19 cellular contexts compared by ENCODE assay signal in genomic region chr17:50355701-50356341, GRCh38.
"Had no signal": no experiment of that assay in that cellular context is flagged by ENCODE, and none has a peak within 500 bp of the region (broad histone marks: within the 10 kb centered on the region; RNA-seq: fewer than 3 reads in every experiment).

No MANE protein-coding gene starts in this region.

- FAIRE-seq: urothelium cell line had no signal

- ATAC-seq: activated T-helper 17 cell treated with anti-CD3 and anti-CD28 coated beads, Interleukin-2, amount 50 U/mL, for 72 hours; effector memory CD8-positive, alpha-beta T cell; left cardiac atrium; mucosa of descending colon; psoas muscle; right lobe of liver; stimulated activated naive CD8-positive, alpha-beta T cell treated with anti-CD3 and anti-CD28 coated beads, Interleukin-15, Interleukin-2, amounts not matched to agents 100 U/mL and 50 U/mL, for 24 hours had no signal

- H3K4me3 ChIP-seq: mucosa of descending colon, psoas muscle, right lobe of liver, thoracic aorta had no signal

- DNase-seq: activated naive CD4-positive, alpha-beta T cell treated with anti-CD3 and anti-CD28 coated beads, Interleukin-2, amount 50 U/mL, for 16 hours; amygdala; brain microvascular endothelial cell; effector memory CD8-positive, alpha-beta T cell; hypothalamus; immature natural killer cell; left cardiac atrium; mucosa of descending colon; natural killer cell; occipital lobe; psoas muscle; stimulated activated CD4-positive, alpha-beta T cell treated with anti-CD3 and anti-CD28 coated beads, Interleukin-12 subunit alpha, Interleukin-12 subunit beta, amount 100 ng/mL, for 4 hours; stimulated activated CD4-positive, alpha-beta T cell treated with anti-CD3 and anti-CD28 coated beads, Interleukin-2, amount 100 ng/mL, for 48 hours; stimulated activated naive CD8-positive, alpha-beta T cell treated with anti-CD3 and anti-CD28 coated beads, Interleukin-15, Interleukin-2, amounts not matched to agents 100 U/mL and 50 U/mL, for 24 hours had no signal

- H3K9me3 Mint-ChIP-seq: activated T-helper 17 cell treated with anti-CD3 and anti-CD28 coated beads, Interleukin-2, amount 50 U/mL, for 72 hours; dendritic cell treated with granulocyte-macrophage colony-stimulating factor and Interleukin-4, amounts not matched to agents 40 ng/mL and 50 ng/mL, for 4 days; effector memory CD8-positive, alpha-beta T cell; immature natural killer cell; natural killer cell had no signal

- H3K4me3 Mint-ChIP-seq: activated T-helper 17 cell treated with anti-CD3 and anti-CD28 coated beads, Interleukin-2, amount 50 U/mL, for 72 hours; dendritic cell treated with granulocyte-macrophage colony-stimulating factor and Interleukin-4, amounts not matched to agents 40 ng/mL and 50 ng/mL, for 4 days; effector memory CD8-positive, alpha-beta T cell; immature natural killer cell; natural killer cell had no signal

- H3K27ac Mint-ChIP-seq: activated T-helper 17 cell treated with anti-CD3 and anti-CD28 coated beads, Interleukin-2, amount 50 U/mL, for 72 hours; dendritic cell treated with granulocyte-macrophage colony-stimulating factor and Interleukin-4, amounts not matched to agents 40 ng/mL and 50 ng/mL, for 4 days; natural killer cell had no signal

- H3K27me3 Mint-ChIP-seq: activated T-helper 17 cell treated with anti-CD3 and anti-CD28 coated beads, Interleukin-2, amount 50 U/mL, for 72 hours; dendritic cell treated with granulocyte-macrophage colony-stimulating factor and Interleukin-4, amounts not matched to agents 40 ng/mL and 50 ng/mL, for 4 days; effector memory CD8-positive, alpha-beta T cell had no signal

- H3K9me3 ChIP-seq: mucosa of descending colon, psoas muscle, right lobe of liver, thoracic aorta had no signal

- H3K36me3 Mint-ChIP-seq: natural killer cell had no signal

- H3K4me1 ChIP-seq: psoas muscle had no signal

- H3K27ac ChIP-seq: brain microvascular endothelial cell, psoas muscle, right lobe of liver, thoracic aorta had no signal

- H3K27me3 ChIP-seq: brain microvascular endothelial cell, right lobe of liver had no signal
